In the genomic region with DNA sequence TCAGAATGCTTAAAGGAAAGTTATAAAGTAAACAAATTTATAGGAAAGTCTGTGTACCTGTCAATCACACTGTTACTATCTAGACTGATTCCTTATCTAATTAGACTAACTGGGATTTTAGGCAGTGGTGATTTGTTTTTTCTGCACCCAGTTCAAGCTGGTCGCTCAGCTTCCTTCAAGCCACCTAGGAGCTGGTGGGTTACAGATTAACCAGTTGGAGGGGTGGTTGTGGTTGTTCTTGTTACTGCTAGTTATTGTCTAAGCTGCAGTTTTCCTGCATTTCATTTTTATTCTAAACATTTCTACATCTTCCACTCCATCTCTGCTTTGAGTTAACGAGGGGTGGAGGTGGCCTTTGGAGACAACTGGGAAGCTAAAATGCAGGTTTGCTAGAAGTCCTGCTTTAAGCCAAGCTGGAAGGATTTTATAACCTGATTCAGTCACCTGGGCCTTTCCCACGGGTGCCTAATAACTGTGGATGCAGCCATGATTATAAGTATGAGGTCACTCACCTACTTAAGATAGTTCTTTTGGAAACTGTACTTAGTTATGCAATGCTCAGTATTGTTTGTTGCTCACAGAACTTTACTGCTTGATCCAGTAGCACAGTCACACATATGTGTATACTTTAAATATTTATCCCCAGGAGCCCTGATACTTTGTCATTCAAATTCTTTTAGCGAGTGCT, we compare ENCODE assay signal across 20 cellular contexts.
A peak's percentile ranks its signal among the peaks of the same experiment; 100 is the strongest.
DNase-seq lines count a peak whose midpoint lies in the region; ATAC-seq, FAIRE-seq and TF ChIP-seq lines count a peak whose summit lies in the region.
"Had no signal": no experiment of that assay in that cellular context is flagged by ENCODE, and none has a peak within 500 bp of the region (broad histone marks: within the 10 kb centered on the region; RNA-seq: fewer than 3 reads in every experiment).

No MANE protein-coding gene starts in this region.

- H3F3A ChIP-seq in GM23338 (replicated peaks; ENCODE audit: low read depth) = no peaks in the 10 kb centered on the region

- H3K36me3 ChIP-seq in GM23338 (ENCODE audit: insufficient read depth) = no peaks in the 10 kb centered on the region
- H3K36me3 ChIP-seq in Karpas-422 (ENCODE audit: insufficient read depth, low read length) = no peaks in the 10 kb centered on the region
- H3K36me3 ChIP-seq in kidney epithelial cell (ENCODE audit: control insufficient read depth, insufficient read depth, low read length) = no peaks in the 10 kb centered on the region
- H3K36me3 ChIP-seq in pancreas = no peaks in the 10 kb centered on the region
- H3K36me3 ChIP-seq: SJSA1 had no signal

- 18 to 19% methylated on average over 4 of the region's 4 CpGs for WGBS in pancreas, 2 donors

- H3K27ac ChIP-seq in GM23338 (ENCODE audit: low read depth) (no peak overlapping the region), Karpas-422 (ENCODE audit: low read length) (no peak overlapping the region), pancreas (peak overlapping the region; percentile 28 to 73 (median 60))
- H3K27ac ChIP-seq: PC-9, SJSA1 had no signal

- intact Hi-C loops in pancreas (cut with DNase I) = no loop called here

- peaks cover 18% of the 10 kb centered on the region for H3K4me1 Mint-ChIP-seq in GM23338

- H2AFZ ChIP-seq in GM23338 (no peak overlapping the region), Karpas-422 (ENCODE audit: low read length) (no peak overlapping the region)
- H2AFZ ChIP-seq: PC-9 had no signal

- H3K4me3 ChIP-seq in GM23338 (no peak overlapping the region), Karpas-422 (ENCODE audit: low read length) (no peak overlapping the region), kidney epithelial cell (ENCODE audit: low read depth, low read length) (no peak overlapping the region), pancreas (no peak overlapping the region)
- H3K4me3 ChIP-seq: PC-9, SJSA1 had no signal

- H3K9ac ChIP-seq in Karpas-422 (ENCODE audit: low read length) = no peak overlapping the region

- no peaks in the 10 kb centered on the region for H4K20me1 ChIP-seq in GM23338 (replicated peaks; ENCODE audit: insufficient read depth)
- H4K20me1 ChIP-seq in Karpas-422 (ENCODE audit: insufficient read depth, low read depth, low read length) = no peaks in the 10 kb centered on the region

- H3K9me3 ChIP-seq in Karpas-422 (ENCODE audit: low read length) = no peaks in the 10 kb centered on the region
- H3K9me3 ChIP-seq in pancreas = no peaks in the 10 kb centered on the region
- H3K9me3 ChIP-seq: SJSA1 had no signal

- H3K9me3 Mint-ChIP-seq in GM23338 = no peaks in the 10 kb centered on the region

- TF ChIP-seq CTCF in GM23338 (conservative IDR thresholded peaks at IDR 0.05; ENCODE audit: low read depth in 2 of 2) = no peak
- TF ChIP-seq CTCF in kidney epithelial cell (IDR thresholded peaks at IDR 0.05; ENCODE audit: insufficient read depth, low read length, poor library complexity, severe bottlenecking) = no peak
- TF ChIP-seq CTCF in pancreas (IDR thresholded peaks at IDR 0.05) = no peak

- no peak for DNase-seq in GM23338 (ENCODE audit: low spot score)
- DNase-seq in Karpas-422 = peak; percentile 10
- DNase-seq in kidney epithelial cell (ENCODE audit: low read depth) = peak; percentile 29
- peak in 4 of 6 donors; percentile 79 to 88 (median 80) for DNase-seq in pancreas
- no peak for DNase-seq in mesenteric fat pad (ENCODE audit: low spot score)
- DNase-seq: DMS153, MV-4-11, NCI-H1105, NCI-H1436 treated with DMSO at 0.1 percent for 48 hours, NCI-H187 treated with DMSO at 0.1 percent for 48 hours, NCI-H2227 treated with DMSO at 0.1 percent for 48 hours, NCI-H526 treated with DMSO at 0.1 percent for 48 hours, PC-9, Right ventricle myocardium superior, RPMI8226 had no signal

- FAIRE-seq in pancreas (lab: Jason Lieb, UNC) = no peak
- FAIRE-seq: H1 had no signal

- ATAC-seq in GM23338 (no peak), pancreas (peak; percentile 94 to 97 (median 94)), HG02610 (IDR thresholded peaks at IDR 0.05; ENCODE audit: unreplicated experiment) (no peak), GM19455 (IDR thresholded peaks at IDR 0.05; ENCODE audit: unreplicated experiment) (no peak)
- ATAC-seq: HCT116 had no signal

- no peaks in the 10 kb centered on the region for H3K36me3 Mint-ChIP-seq in GM23338 (ENCODE audit: low read depth)

- peaks cover 16% of the 10 kb centered on the region; the same call in 1 of the 2 replicates for H3K4me1 ChIP-seq in GM23338 (ENCODE audit: insufficient read depth)
- H3K4me1 ChIP-seq in Karpas-422 (ENCODE audit: low read length) = no peaks in the 10 kb centered on the region
- peaks cover 11 to 19% (median 12%) of the 10 kb centered on the region in 3 donors for H3K4me1 ChIP-seq in pancreas

- no peaks in the 10 kb centered on the region for H3K79me2 ChIP-seq in GM23338 (replicated peaks; ENCODE audit: insufficient read depth)
- no peaks in the 10 kb centered on the region for H3K79me2 ChIP-seq in Karpas-422 (ENCODE audit: low read length)

- no peak overlapping the region for H3K27ac Mint-ChIP-seq in GM23338

- H3K27me3 Mint-ChIP-seq in GM23338 (ENCODE audit: insufficient read depth, low read depth, poor library complexity) = peaks cover 5% of the 10 kb centered on the region

- H3K9me2 ChIP-seq in GM23338 (ENCODE audit: insufficient read depth) (peaks cover 11% of the 10 kb centered on the region; the same call in 1 of the 2 replicates), Karpas-422 (replicated peaks; ENCODE audit: insufficient read depth, low read length) (no peaks in the 10 kb centered on the region)

- no peak overlapping the region for H3K4me3 Mint-ChIP-seq in GM23338

- H3K27me3 ChIP-seq in GM23338 (ENCODE audit: insufficient read depth) (no peaks in the 10 kb centered on the region), Karpas-422 (ENCODE audit: low read length) (no peaks in the 10 kb centered on the region), kidney epithelial cell (ENCODE audit: control insufficient read depth, insufficient read depth, low read length) (no peaks in the 10 kb centered on the region), pancreas (no peaks in the 10 kb centered on the region)

- H3K4me2 ChIP-seq in GM23338 = peak overlapping the region; percentile 43; the same call in 1 of the 2 replicates
- H3K4me2 ChIP-seq in Karpas-422 (ENCODE audit: low read depth, low read length, poor library complexity, severe bottlenecking) = no peak overlapping the region
- H3K4me2 ChIP-seq: PC-9 had no signal

TF ChIP-seq in GM23338, 12 proteins besides CTCF, POLR2A, EP300 and RAD21 (continues in another document):
- TF ChIP-seq EZH2 (IDR thresholded peaks at IDR 0.05; ENCODE audit: low read depth, unreplicated experiment) (no peak), POLR2AphosphoS5 (IDR thresholded peaks at IDR 0.05; ENCODE audit: low read depth) (no peak), EZH2phosphoT487 (IDR thresholded peaks at IDR 0.05; ENCODE audit: unreplicated experiment) (no peak)
- TF ChIP-seq, protein P1, sequence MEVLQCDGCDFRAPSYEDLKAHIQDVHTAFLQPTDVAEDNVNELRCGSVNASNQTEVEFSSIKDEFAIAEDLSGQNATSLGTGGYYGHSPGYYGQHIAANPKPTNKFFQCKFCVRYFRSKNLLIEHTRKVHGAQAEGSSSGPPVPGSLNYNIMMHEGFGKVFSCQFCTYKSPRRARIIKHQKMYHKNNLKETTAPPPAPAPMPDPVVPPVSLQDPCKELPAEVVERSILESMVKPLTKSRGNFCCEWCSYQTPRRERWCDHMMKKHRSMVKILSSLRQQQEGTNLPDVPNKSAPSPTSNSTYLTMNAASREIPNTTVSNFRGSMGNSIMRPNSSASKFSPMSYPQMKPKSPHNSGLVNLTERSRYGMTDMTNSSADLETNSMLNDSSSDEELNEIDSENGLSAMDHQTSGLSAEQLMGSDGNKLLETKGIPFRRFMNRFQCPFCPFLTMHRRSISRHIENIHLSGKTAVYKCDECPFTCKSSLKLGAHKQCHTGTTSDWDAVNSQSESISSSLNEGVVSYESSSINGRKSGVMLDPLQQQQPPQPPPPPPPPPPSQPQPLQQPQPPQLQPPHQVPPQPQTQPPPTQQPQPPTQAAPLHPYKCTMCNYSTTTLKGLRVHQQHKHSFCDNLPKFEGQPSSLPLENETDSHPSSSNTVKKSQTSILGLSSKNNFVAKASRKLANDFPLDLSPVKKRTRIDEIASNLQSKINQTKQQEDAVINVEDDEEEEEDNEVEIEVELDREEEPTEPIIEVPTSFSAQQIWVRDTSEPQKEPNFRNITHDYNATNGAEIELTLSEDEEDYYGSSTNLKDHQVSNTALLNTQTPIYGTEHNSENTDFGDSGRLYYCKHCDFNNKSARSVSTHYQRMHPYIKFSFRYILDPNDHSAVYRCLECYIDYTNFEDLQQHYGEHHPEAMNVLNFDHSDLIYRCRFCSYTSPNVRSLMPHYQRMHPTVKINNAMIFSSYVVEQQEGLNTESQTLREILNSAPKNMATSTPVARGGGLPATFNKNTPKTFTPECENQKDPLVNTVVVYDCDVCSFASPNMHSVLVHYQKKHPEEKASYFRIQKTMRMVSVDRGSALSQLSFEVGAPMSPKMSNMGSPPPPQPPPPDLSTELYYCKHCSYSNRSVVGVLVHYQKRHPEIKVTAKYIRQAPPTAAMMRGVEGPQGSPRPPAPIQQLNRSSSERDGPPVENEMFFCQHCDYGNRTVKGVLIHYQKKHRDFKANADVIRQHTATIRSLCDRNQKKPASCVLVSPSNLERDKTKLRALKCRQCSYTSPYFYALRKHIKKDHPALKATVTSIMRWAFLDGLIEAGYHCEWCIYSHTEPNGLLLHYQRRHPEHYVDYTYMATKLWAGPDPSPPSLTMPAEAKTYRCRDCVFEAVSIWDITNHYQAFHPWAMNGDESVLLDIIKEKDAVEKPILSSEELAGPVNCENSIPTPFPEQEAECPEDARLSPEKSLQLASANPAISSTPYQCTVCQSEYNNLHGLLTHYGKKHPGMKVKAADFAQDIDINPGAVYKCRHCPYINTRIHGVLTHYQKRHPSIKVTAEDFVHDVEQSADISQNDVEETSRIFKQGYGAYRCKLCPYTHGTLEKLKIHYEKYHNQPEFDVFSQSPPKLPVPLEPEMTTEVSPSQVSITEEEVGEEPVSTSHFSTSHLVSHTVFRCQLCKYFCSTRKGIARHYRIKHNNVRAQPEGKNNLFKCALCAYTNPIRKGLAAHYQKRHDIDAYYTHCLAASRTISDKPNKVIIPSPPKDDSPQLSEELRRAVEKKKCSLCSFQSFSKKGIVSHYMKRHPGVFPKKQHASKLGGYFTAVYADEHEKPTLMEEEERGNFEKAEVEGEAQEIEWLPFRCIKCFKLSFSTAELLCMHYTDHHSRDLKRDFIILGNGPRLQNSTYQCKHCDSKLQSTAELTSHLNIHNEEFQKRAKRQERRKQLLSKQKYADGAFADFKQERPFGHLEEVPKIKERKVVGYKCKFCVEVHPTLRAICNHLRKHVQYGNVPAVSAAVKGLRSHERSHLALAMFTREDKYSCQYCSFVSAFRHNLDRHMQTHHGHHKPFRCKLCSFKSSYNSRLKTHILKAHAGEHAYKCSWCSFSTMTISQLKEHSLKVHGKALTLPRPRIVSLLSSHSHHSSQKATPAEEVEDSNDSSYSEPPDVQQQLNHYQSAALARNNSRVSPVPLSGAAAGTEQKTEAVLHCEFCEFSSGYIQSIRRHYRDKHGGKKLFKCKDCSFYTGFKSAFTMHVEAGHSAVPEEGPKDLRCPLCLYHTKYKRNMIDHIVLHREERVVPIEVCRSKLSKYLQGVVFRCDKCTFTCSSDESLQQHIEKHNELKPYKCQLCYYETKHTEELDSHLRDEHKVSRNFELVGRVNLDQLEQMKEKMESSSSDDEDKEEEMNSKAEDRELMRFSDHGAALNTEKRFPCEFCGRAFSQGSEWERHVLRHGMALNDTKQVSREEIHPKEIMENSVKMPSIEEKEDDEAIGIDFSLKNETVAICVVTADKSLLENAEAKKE (CRISPR knock-in tag; IDR thresholded peaks at IDR 0.05) = no peak

Comparison
In these comparisons a context has a peak if more than half of its experiments do, and no peak if none do; other contexts are left out.
1. ATAC-seq: peak in pancreas (4 of 4); none in GM23338 (single experiment), HG02610 (single experiment) and GM19455 (single experiment).
2. DNase-seq: peak in Karpas-422 (single experiment), kidney epithelial cell (single experiment) and pancreas (4 of 6); none in GM23338 (single experiment) and mesenteric fat pad (single experiment).
3. H3K27ac ChIP-seq: peak in pancreas (4 of 4); none in GM23338 (single experiment) and Karpas-422 (single experiment).